In genomic region chr2:105297211-105297610, GRCh38 we compare ENCODE assay signal across 20 cellular contexts. TPM values are rescaled to one million over a fixed set of nuclear protein-coding genes. Genes with fewer than 3 reads are reported as not detected.
DNase-seq lines count a peak whose midpoint lies in the region; ATAC-seq, FAIRE-seq and TF ChIP-seq lines count a peak whose summit lies in the region.
"Had no signal": no experiment of that assay in that cellular context is flagged by ENCODE, and none has a peak within 500 bp of the region (broad histone marks: within the 10 kb centered on the region; RNA-seq: fewer than 3 reads in every experiment).

No MANE protein-coding gene starts in this region.

- peaks cover 34% of the 10 kb centered on the region for H3K36me3 Mint-ChIP-seq in GM23338 (ENCODE audit: low read depth)
- H3K36me3 Mint-ChIP-seq in endothelial cell (ENCODE audit: low read depth, unreplicated experiment): peaks cover 17% of the 10 kb centered on the region

- H3K79me2 ChIP-seq in GM23338 (replicated peaks; ENCODE audit: insufficient read depth) (peaks cover 10% of the 10 kb centered on the region), K562 (ENCODE audit: control insufficient read depth, insufficient read depth, low read length) (peaks cover 14% of the 10 kb centered on the region), SK-N-SH (ENCODE audit: insufficient read depth) (peaks cover 9% of the 10 kb centered on the region)

- no peak overlapping the region for H3K4me3 ChIP-seq in A673 (ENCODE audit: low read depth, low read length, poor library complexity, severe bottlenecking)
- no peak overlapping the region for H3K4me3 ChIP-seq in GM23338
- no peak overlapping the region for H3K4me3 ChIP-seq in K562
- no peak overlapping the region for H3K4me3 ChIP-seq in mucosa of descending colon
- no peak overlapping the region for H3K4me3 ChIP-seq in SK-N-SH (ENCODE audit: low read depth in 2 of 2, low read length in 1 of 2)

- H3K27ac Mint-ChIP-seq in GM23338: peak overlapping the region; percentile 56; the same call in 1 of the 2 replicates
- no peak overlapping the region for H3K27ac Mint-ChIP-seq in endothelial cell (ENCODE audit: unreplicated experiment)
- H3K27ac Mint-ChIP-seq: CD8-positive, alpha-beta T cell had no signal

- H3K4me3 Mint-ChIP-seq in GM23338 (no peak overlapping the region), endothelial cell (ENCODE audit: unreplicated experiment) (no peak overlapping the region)
- H3K4me3 Mint-ChIP-seq: CD8-positive, alpha-beta T cell had no signal

- TF ChIP-seq RAD21 in K562 (CRISPR knock-in tag; conservative IDR thresholded peaks at IDR 0.05 in 1 of 2, IDR thresholded peaks at IDR 0.05 in 1 of 2) (no peak), SK-N-SH (IDR thresholded peaks at IDR 0.05; ENCODE audit: low read length) (no peak)

- H3K27me3 ChIP-seq in A673 (replicated peaks; ENCODE audit: insufficient read depth, low read depth, low read length, poor library complexity) (no peaks in the 10 kb centered on the region), GM23338 (ENCODE audit: insufficient read depth) (no peaks in the 10 kb centered on the region), K562 (ENCODE audit: control insufficient read depth in 2 of 2, insufficient read depth in 2 of 2, low read length in 2 of 2) (no peaks in the 10 kb centered on the region), SK-N-SH (ENCODE audit: insufficient read depth) (no peaks in the 10 kb centered on the region)
- H3K27me3 ChIP-seq: BE2C had no signal

- H3K4me2 ChIP-seq in GM23338 (no peak overlapping the region), K562 (ENCODE audit: insufficient read depth, low read length) (no peak overlapping the region), SK-N-SH (no peak overlapping the region)

- intact Hi-C loops in A673 (cut with micrococcal nuclease; ENCODE audit: unreplicated experiment): loop anchor here (5.0 kb wide), 1 partner anchor 185 kb away; no protein-coding TSS in a partner anchor
- intact Hi-C loops in K562 (cut with micrococcal nuclease): loop anchor here (5.0 kb wide), 1 partner anchor 60 kb away; no protein-coding TSS in a partner anchor
- intact Hi-C loops in mucosa of descending colon (cut with DNase I, micrococcal nuclease): no loop called here

- H3K9me2 ChIP-seq in GM23338 (ENCODE audit: insufficient read depth): no peaks in the 10 kb centered on the region
- H3K9me2 ChIP-seq in SK-N-SH: no peaks in the 10 kb centered on the region

- in situ Hi-C loops in K562 (cut with MboI): no loop called here

- POLR2A ChIA-PET in A673 (lab: Charles Lee; ENCODE audit: low non-redundant PET) (no interaction called here), K562 (lab: Yijun Ruan, JAX) (no interaction called here), SK-N-SH (lab: Yijun Ruan, JAX) (no interaction called here)

- no peak for TF ChIP-seq POLR2A in K562 (conservative IDR thresholded peaks at IDR 0.05)

- BruUV-seq in A673 (replicated peaks; lab: Mats Ljungman, UMichigan): no TSS peak
- no TSS peak for BruUV-seq in K562 (replicated peaks; lab: Mats Ljungman, UMichigan)

- H3K27ac ChIP-seq in A673 (ENCODE audit: low read depth, low read length, poor library complexity, severe bottlenecking) (no peak overlapping the region), GM23338 (ENCODE audit: low read depth) (no peak overlapping the region), K562 (ENCODE audit: extremely low read depth, low read depth, low read length) (no peak overlapping the region), SK-N-SH (ENCODE audit: low read depth in 2 of 2, low read length in 1 of 2) (no peak overlapping the region)

- H3K9me1 ChIP-seq in K562 (ENCODE audit: control insufficient read depth, insufficient read depth, low read length): no peaks in the 10 kb centered on the region

- H2AFZ ChIP-seq in GM23338: no peak overlapping the region
- H2AFZ ChIP-seq in K562 (ENCODE audit: low read depth, low read length): no peak overlapping the region
- H2AFZ ChIP-seq in SK-N-SH (ENCODE audit: low read depth): no peak overlapping the region

- CTCF ChIA-PET in A673 (lab: Charles Lee) (no interaction called here), K562 (lab: Yijun Ruan, JAX; ENCODE audit: low intra/inter-chr PET ratio) (interaction anchor here (0.5 kb wide), 1 partner anchor 14 kb away, joined by 3 read pairs; no protein-coding TSS in a partner anchor), SK-N-SH (lab: Yijun Ruan, JAX) (interaction anchor here (2.5 kb wide), 1 partner anchor 183 kb away, joined by 7 read pairs; no protein-coding TSS in a partner anchor)

- H3K9me3 Mint-ChIP-seq in GM23338 (no peaks in the 10 kb centered on the region), endothelial cell (ENCODE audit: unreplicated experiment) (no peaks in the 10 kb centered on the region)
- H3K9me3 Mint-ChIP-seq: CD8-positive, alpha-beta T cell had no signal

- peaks cover 4% of the 10 kb centered on the region for H3K27me3 Mint-ChIP-seq in GM23338 (ENCODE audit: insufficient read depth, low read depth, poor library complexity)
- H3K27me3 Mint-ChIP-seq in endothelial cell (ENCODE audit: unreplicated experiment): no peaks in the 10 kb centered on the region

- H3K4me1 Mint-ChIP-seq in GM23338 (peaks cover 2% of the 10 kb centered on the region; the same call in 1 of the 3 replicates), endothelial cell (ENCODE audit: unreplicated experiment) (no peaks in the 10 kb centered on the region)

- DNase-seq in A673 (ENCODE audit: low spot score) (peak; percentile 40), GM23338 (ENCODE audit: low spot score) (no peak), K562 (ENCODE audit: extremely low read depth in 1 of 4, low spot score in 3 of 4) (no peak), mucosa of descending colon (no peak), endothelial cell (ENCODE audit: low spot score) (no peak), CD1c-positive myeloid dendritic cell (ENCODE audit: extremely low spot score) (no peak), SKM-1 treated with dmso at 0.1 percent for 144 hours (lab: John Stamatoyannopoulos, UW; ENCODE audit: unreplicated experiment) (no peak), SK-N-SH (no peak)
- DNase-seq: BE2C; CD8-positive, alpha-beta T cell; DMS 273 treated with DMSO at 0.1 percent for 48 hours; H7; Kasumi-1; NCI-H1417; NCI-H2029; NCI-H510A; Right ventricle myocardium superior had no signal

- WGBS in K562 (ENCODE audit: insufficient coverage, low coverage, missing lambda C conversion rate): 87% methylated on average over 6 of the region's 6 CpGs
- WGBS in SK-N-SH (ENCODE audit: low lambda C conversion rate): 91% methylated on average over 6 of the region's 6 CpGs

- H3K9me3 ChIP-seq in A673 (ENCODE audit: low read depth, low read length, poor library complexity, severe bottlenecking) (no peaks in the 10 kb centered on the region), K562 (replicated peaks; ENCODE audit: control insufficient read depth, insufficient read depth, low read depth, low read length) (no peaks in the 10 kb centered on the region), mucosa of descending colon (no peaks in the 10 kb centered on the region), SK-N-SH (no peaks in the 10 kb centered on the region)
- H3K9me3 ChIP-seq: BE2C had no signal

- no peak for TF ChIP-seq EP300 in K562 (IDR thresholded peaks at IDR 0.05; ENCODE audit: low read length)
- TF ChIP-seq EP300 in SK-N-SH (IDR thresholded peaks at IDR 0.05; ENCODE audit: borderline replicate concordance in 1 of 2, low read depth in 1 of 2, low read length in 1 of 2): no peak

- ATAC-seq in GM23338 (no peak), K562 (no peak), mucosa of descending colon (peak; percentile 49)
- ATAC-seq: CD8-positive, alpha-beta T cell; Panc1 had no signal

- H3F3A ChIP-seq in GM23338 (replicated peaks; ENCODE audit: low read depth) (no peaks in the 10 kb centered on the region), SK-N-SH (replicated peaks; ENCODE audit: insufficient read depth) (peaks cover 7% of the 10 kb centered on the region)

- H3K4me1 ChIP-seq in A673 (ENCODE audit: insufficient read depth, low read length, poor library complexity, severe bottlenecking): no peaks in the 10 kb centered on the region
- no peaks in the 10 kb centered on the region for H3K4me1 ChIP-seq in GM23338 (ENCODE audit: insufficient read depth)
- no peaks in the 10 kb centered on the region for H3K4me1 ChIP-seq in K562 (replicated peaks in 1 of 2; ENCODE audit: control insufficient read depth in 2 of 2, insufficient read depth in 2 of 2, low read length in 2 of 2)
- H3K4me1 ChIP-seq in mucosa of descending colon (ENCODE audit: low read depth): no peaks in the 10 kb centered on the region
- H3K4me1 ChIP-seq in SK-N-SH (ENCODE audit: control insufficient read depth in 1 of 2, insufficient read depth in 2 of 2, low read depth in 1 of 2, low read length in 1 of 2): peaks cover 0 to 3% of the 10 kb centered on the region in 2 experiments; a peak in 1 of 4 replicates
- H3K4me1 ChIP-seq: BE2C had no signal

- H4K20me1 ChIP-seq in GM23338 (replicated peaks; ENCODE audit: insufficient read depth) (peaks cover 9% of the 10 kb centered on the region; the same call in 1 of the 2 replicates), K562 (replicated peaks; ENCODE audit: control insufficient read depth, insufficient read depth, low read length) (no peaks in the 10 kb centered on the region; the same call in 1 of the 2 replicates), SK-N-SH (ENCODE audit: insufficient read depth) (no peaks in the 10 kb centered on the region)

- TF ChIP-seq CTCF in A673 (conservative IDR thresholded peaks at IDR 0.05; ENCODE audit: low read depth, low read length) (no peak), GM23338 (conservative IDR thresholded peaks at IDR 0.05; ENCODE audit: low read depth in 2 of 2) (no peak), K562 (IDR thresholded peaks at IDR 0.05 in 2 of 3, conservative IDR thresholded peaks at IDR 0.05 in 1 of 3; ENCODE audit: insufficient read depth in 2 of 3, low read depth in 1 of 3, low read length in 3 of 3) (no peak), mucosa of descending colon (IDR thresholded peaks at IDR 0.05) (no peak), endothelial cell (IDR thresholded peaks at IDR 0.05; ENCODE audit: unreplicated experiment) (no peak), SK-N-SH (IDR thresholded peaks at IDR 0.05) (no peak)

- no peak for FAIRE-seq in K562 (lab: Jason Lieb, UNC)

- H3K36me3 ChIP-seq in A673 (ENCODE audit: insufficient read depth, low read length, poor library complexity, severe bottlenecking) (peaks cover 27% of the 10 kb centered on the region), GM23338 (ENCODE audit: insufficient read depth) (peaks cover 15% of the 10 kb centered on the region), K562 (ENCODE audit: control insufficient read depth, insufficient read depth, low read length) (peaks cover 46% of the 10 kb centered on the region), mucosa of descending colon (ENCODE audit: low read depth) (no peaks in the 10 kb centered on the region), SK-N-SH (replicated peaks in 1 of 2; ENCODE audit: control insufficient read depth in 1 of 2, insufficient read depth in 2 of 2, low read length in 1 of 2) (peaks cover 10 to 34% of the 10 kb centered on the region in 2 experiments)
- H3K36me3 ChIP-seq: BE2C had no signal

- H3K9ac ChIP-seq in K562 (ENCODE audit: insufficient read depth in 1 of 2, low read depth in 2 of 2, low read length in 2 of 2) (no peak overlapping the region), SK-N-SH (no peak overlapping the region)

RNA-seq across cellular contexts. Expression of gene TGFBRAP1, which starts 32.3 kb away (rescaled TPM):
- 22.8 and 24.8 TPM in 2 replicates for total RNA-seq in A673 (2021)
- 21.2 and 23.5 TPM in 2 replicates for total RNA-seq in GM23338 (2014; rRNA removed; shearing (Covaris generic))
- 6.3 and 8.2 TPM in 2 replicates for polyA plus RNA-seq in GM23338 (2016; fragmentation: Nextera tagmentation; extraction: Ambion mirVana)
- total RNA-seq in K562 (2011; cell fraction: chromatin; rRNA removed; ENCODE audit: low replicate concordance): 12.6 and 19.3 TPM in 2 replicates
- 11.0 and 11.4 TPM in 2 replicates for total RNA-seq in K562 (2011; cell fraction: nucleolus; rRNA removed)
- total RNA-seq in K562 (2011; cell fraction: nucleoplasm; rRNA removed): 9.5 and 11.0 TPM in 2 replicates
- total RNA-seq in K562 (2014; rRNA removed): 12.2 and 14.8 TPM in 2 replicates
- total RNA-seq in K562 (2014; rRNA removed; fragmentation: Illumina TruSeq; extraction: Trizol): 10.1 and 11.0 TPM in 2 replicates
- 12.8 and 13.0 TPM in 2 replicates for total RNA-seq in K562 (2015; rRNA removed; fragmentation: Illumina TruSeq; extraction: Trizol)
- total RNA-seq in K562 (2021): 18.0 and 19.6 TPM in 2 replicates
- 8.9 TPM in 2 replicates for polyA plus RNA-seq in K562 (2011; rRNA removed)
- 9.1 and 10.5 TPM in 2 replicates for polyA plus RNA-seq in K562 (2011; cell fraction: cytosol; rRNA removed)
- polyA plus RNA-seq in K562 (2011; cell fraction: nucleus; rRNA removed): 14.7 and 21.4 TPM in 2 replicates
- polyA plus RNA-seq in K562 (2012): 11.4 and 13.0 TPM in 2 replicates
- 15.5 and 16.0 TPM in 2 replicates for polyA plus RNA-seq in K562 (2014; fragmentation: Illumina TruSeq; extraction: Trizol)
- 1 to 10 TPM; 3.7 to 4.3 TPM for polyA plus RNA-seq in K562 (2014; fragmentation: Nextera tagmentation; extraction: Ambion mirVana)
- 10.5 and 13.8 TPM in 2 replicates for polyA plus RNA-seq in K562 (2014; rRNA removed)
- polyA minus RNA-seq in K562 (2011; rRNA and poly(A)+ RNA removed): 9.3 and 11.3 TPM in 2 replicates
- 9.6 and 10.6 TPM in 2 replicates for polyA minus RNA-seq in K562 (2011; cell fraction: cytosol; rRNA and poly(A)+ RNA removed)
- 8.6 and 9.9 TPM in 2 replicates for polyA minus RNA-seq in K562 (2011; cell fraction: nucleus; rRNA and poly(A)+ RNA removed)
- total RNA-seq in mucosa of descending colon: 10 to 100 TPM; 16.9 to 24.3 (median 20.9) TPM
- 18.8 TPM for total RNA-seq in endothelial cell (ENCODE audit: unreplicated experiment)
- polyA plus RNA-seq in SK-N-SH (2012; rRNA removed): 5.7 and 6.6 TPM in 2 replicates
- polyA plus RNA-seq in SK-N-SH (2012; cell fraction: cytosol; rRNA removed): 5.2 and 6.4 TPM in 2 replicates
- 8.1 and 8.7 TPM in 2 replicates for polyA plus RNA-seq in SK-N-SH (2012; cell fraction: nucleus; rRNA removed)

RNA-seq across cellular contexts. Expression of gene C2orf49, which starts 40.1 kb away (rescaled TPM):
- 21.5 and 24.8 TPM in 2 replicates for total RNA-seq in A673 (2021)
- total RNA-seq in GM23338 (2014; rRNA removed; shearing (Covaris generic)): 19.6 and 26.0 TPM in 2 replicates
- 33.8 and 34.7 TPM in 2 replicates for polyA plus RNA-seq in GM23338 (2016; fragmentation: Nextera tagmentation; extraction: Ambion mirVana)
- 10.0 and 22.3 TPM in 2 replicates for total RNA-seq in K562 (2011; cell fraction: chromatin; rRNA removed; ENCODE audit: low replicate concordance)
- 7.4 and 7.7 TPM in 2 replicates for total RNA-seq in K562 (2011; cell fraction: nucleolus; rRNA removed)
- 15.1 and 30.0 TPM in 2 replicates for total RNA-seq in K562 (2011; cell fraction: nucleoplasm; rRNA removed)
- total RNA-seq in K562 (2014; rRNA removed): 16.2 and 22.8 TPM in 2 replicates
- total RNA-seq in K562 (2014; rRNA removed; fragmentation: Illumina TruSeq; extraction: Trizol): 26.2 and 27.8 TPM in 2 replicates
- 22.6 and 25.6 TPM in 2 replicates for total RNA-seq in K562 (2015; rRNA removed; fragmentation: Illumina TruSeq; extraction: Trizol)
- total RNA-seq in K562 (2021): 17.9 and 18.2 TPM in 2 replicates
- 27.6 and 32.7 TPM in 2 replicates for polyA plus RNA-seq in K562 (2011; rRNA removed)
- polyA plus RNA-seq in K562 (2011; cell fraction: cytosol; rRNA removed): 4.5 and 13.5 TPM in 2 replicates
- 12.1 and 18.5 TPM in 2 replicates for polyA plus RNA-seq in K562 (2011; cell fraction: nucleus; rRNA removed)
- 18.0 and 22.4 TPM in 2 replicates for polyA plus RNA-seq in K562 (2012)
- polyA plus RNA-seq in K562 (2014; fragmentation: Illumina TruSeq; extraction: Trizol): 33.0 and 38.2 TPM in 2 replicates
- 10 to 100 TPM; 20.4 to 24.2 TPM for polyA plus RNA-seq in K562 (2014; fragmentation: Nextera tagmentation; extraction: Ambion mirVana)
- 24.0 and 28.9 TPM in 2 replicates for polyA plus RNA-seq in K562 (2014; rRNA removed)
- polyA minus RNA-seq in K562 (2011; rRNA and poly(A)+ RNA removed): 16.1 and 16.6 TPM in 2 replicates
- 7.7 and 8.6 TPM in 2 replicates for polyA minus RNA-seq in K562 (2011; cell fraction: cytosol; rRNA and poly(A)+ RNA removed)
- polyA minus RNA-seq in K562 (2011; cell fraction: nucleus; rRNA and poly(A)+ RNA removed): 8.3 and 13.3 TPM in 2 replicates
- 10 to 100 TPM; 11.0 to 21.0 (median 11.6) TPM for total RNA-seq in mucosa of descending colon
- total RNA-seq in endothelial cell (ENCODE audit: unreplicated experiment): 15.8 TPM
- polyA plus RNA-seq in SK-N-SH (2012; rRNA removed): 7.6 and 8.5 TPM in 2 replicates
- polyA plus RNA-seq in SK-N-SH (2012; cell fraction: cytosol; rRNA removed): 10.4 and 14.9 TPM in 2 replicates
- 3.8 and 7.8 TPM in 2 replicates for polyA plus RNA-seq in SK-N-SH (2012; cell fraction: nucleus; rRNA removed)

RNA-seq across cellular contexts. Expression of gene GPR45, which starts 55.7 kb away (rescaled TPM):
- not detected in 2 replicates for total RNA-seq in A673 (2021)
- total RNA-seq in GM23338 (2014; rRNA removed; shearing (Covaris generic)): 0.21 and 0.23 TPM in 2 replicates
- polyA plus RNA-seq in GM23338 (2016; fragmentation: Nextera tagmentation; extraction: Ambion mirVana): 0.26 TPM in 1 of 2 replicates, not detected in the other
- total RNA-seq in K562 (2011; cell fraction: chromatin; rRNA removed; ENCODE audit: low replicate concordance): not detected in 2 replicates
- not detected in 2 replicates for total RNA-seq in K562 (2011; cell fraction: nucleolus; rRNA removed)
- total RNA-seq in K562 (2011; cell fraction: nucleoplasm; rRNA removed): not detected in 2 replicates
- total RNA-seq in K562 (2014; rRNA removed): not detected in 2 replicates
- total RNA-seq in K562 (2014; rRNA removed; fragmentation: Illumina TruSeq; extraction: Trizol): not detected in 2 replicates
- not detected in 2 replicates for total RNA-seq in K562 (2015; rRNA removed; fragmentation: Illumina TruSeq; extraction: Trizol)
- not detected in 2 replicates for total RNA-seq in K562 (2021)
- polyA plus RNA-seq in K562 (2011; rRNA removed): not detected in 2 replicates
- polyA plus RNA-seq in K562 (2011; cell fraction: cytosol; rRNA removed): 0.04 TPM in 1 of 2 replicates, not detected in the other
- 0.10 TPM in 1 of 2 replicates, not detected in the other for polyA plus RNA-seq in K562 (2011; cell fraction: nucleus; rRNA removed)
- not detected in 2 replicates for polyA plus RNA-seq in K562 (2012)
- not detected in 2 replicates for polyA plus RNA-seq in K562 (2014; fragmentation: Illumina TruSeq; extraction: Trizol)
- polyA plus RNA-seq in K562 (2014; fragmentation: Nextera tagmentation; extraction: Ambion mirVana): not detected
- not detected in 2 replicates for polyA plus RNA-seq in K562 (2014; rRNA removed)
- not detected in 2 replicates for polyA minus RNA-seq in K562 (2011; rRNA and poly(A)+ RNA removed)
- polyA minus RNA-seq in K562 (2011; cell fraction: cytosol; rRNA and poly(A)+ RNA removed): not detected in 2 replicates
- polyA minus RNA-seq in K562 (2011; cell fraction: nucleus; rRNA and poly(A)+ RNA removed): 0.13 TPM in 1 of 2 replicates, not detected in the other
- not detected for total RNA-seq in mucosa of descending colon
- 0.21 TPM for total RNA-seq in endothelial cell (ENCODE audit: unreplicated experiment)
- polyA plus RNA-seq in SK-N-SH (2012; rRNA removed): not detected in 2 replicates
- polyA plus RNA-seq in SK-N-SH (2012; cell fraction: cytosol; rRNA removed): not detected in 2 replicates
- polyA plus RNA-seq in SK-N-SH (2012; cell fraction: nucleus; rRNA removed): not detected in 2 replicates
- total RNA-seq: CD8-positive, alpha-beta T cell; Daoy; H7; Right ventricle myocardium superior had no signal
- polyA plus RNA-seq: AG04450 had no signal

Comparison
In these comparisons a context has a peak if more than half of its experiments do, and no peak if none do; other contexts are left out.
1. intact Hi-C loops: an anchor here in A673 (5.0 kb wide) and K562 (5.0 kb wide); none called in mucosa of descending colon.